In genomic region chr5:133029321-133029720, GRCh38 we compare ENCODE assay signal across 20 cellular contexts. TPM values are rescaled to one million over a fixed set of nuclear protein-coding genes. Genes with fewer than 3 reads are reported as not detected.
DNase-seq lines count a peak whose midpoint lies in the region; ATAC-seq and TF ChIP-seq lines count a peak whose summit lies in the region.
"Had no signal": no experiment of that assay in that cellular context is flagged by ENCODE, and none has a peak within 500 bp of the region (broad histone marks: within the 10 kb centered on the region; RNA-seq: fewer than 3 reads in every experiment).

No MANE protein-coding gene starts in this region.

- no peaks in the 10 kb centered on the region for H3K36me3 ChIP-seq in SK-N-SH (replicated peaks in 1 of 2; ENCODE audit: control insufficient read depth in 1 of 2, insufficient read depth in 2 of 2, low read length in 1 of 2)
- no peaks in the 10 kb centered on the region for H3K36me3 ChIP-seq in ascending aorta
- H3K36me3 ChIP-seq: HAP-1, Peyer's patch had no signal

- no peaks in the 10 kb centered on the region for H3K27me3 ChIP-seq in SK-N-SH (ENCODE audit: insufficient read depth)
- no peaks in the 10 kb centered on the region for H3K27me3 ChIP-seq in ascending aorta
- H3K27me3 ChIP-seq: Peyer's patch had no signal

- H3K9ac ChIP-seq in SK-N-SH, result no peak overlapping the region

- H3K4me1 ChIP-seq in SK-N-SH (ENCODE audit: control insufficient read depth in 1 of 2, insufficient read depth in 2 of 2, low read depth in 1 of 2, low read length in 1 of 2) (no peaks in the 10 kb centered on the region; a peak in 1 of 4 replicates), ascending aorta (peaks cover 4 to 17% of the 10 kb centered on the region in 2 donors)

- H3K27ac ChIP-seq in SK-N-SH (ENCODE audit: low read depth in 2 of 2, low read length in 1 of 2), result no peak overlapping the region
- peak overlapping the region; percentile 51 to 69 for H3K27ac ChIP-seq in ascending aorta
- H3K27ac ChIP-seq: 22Rv1, SJSA1 had no signal

- H3K36me3 Mint-ChIP-seq in naive B cell, result peaks cover 0 to 1% of the 10 kb centered on the region in 2 donors

- DNase-seq in SK-N-SH, result no peak
- DNase-seq in ascending aorta (ENCODE audit: low spot score in 2 of 2), result no peak
- no peak for DNase-seq in naive B cell
- DNase-seq in NCI-H1092 treated with DMSO at 0.1 percent for 48 hours (lab: John Stamatoyannopoulos, UW), result no peak
- no peak for DNase-seq in activated CD4-positive, CD25-positive, alpha-beta regulatory T cell (lab: John Stamatoyannopoulos, UW)
- no peak for DNase-seq in dedifferentiated amniotic fluid mesenchymal stem cell (ENCODE audit: extremely low spot score)
- DNase-seq in NCI-H1105 treated with DMSO at 0.1 percent for 48 hours (lab: John Stamatoyannopoulos, UW), result no peak
- DNase-seq: AML-193, DMS79, KG1, NCI-H1436 treated with DMSO at 0.1 percent for 48 hours, NCI-H2029, NCI-H345, NCI-H526, Peyer's patch had no signal

- POLR2A ChIA-PET in SK-N-SH (lab: Yijun Ruan, JAX), result no interaction called here

- CTCF ChIA-PET in SK-N-SH (lab: Yijun Ruan, JAX), result interaction anchor here (1.3 kb wide), 1 partner anchor 20 kb away, joined by 3 read pairs; no protein-coding TSS in a partner anchor

- ATAC-seq in SK-N-SH treated with all-trans-retinoic acid at 6 μM for 48 hours, result no peak
- ATAC-seq in naive B cell (ENCODE audit: low read depth in 2 of 2), result no peak

- intact Hi-C loops in ascending aorta (cut with DNase I), result no loop called here

- no peaks in the 10 kb centered on the region for H3K9me3 ChIP-seq in SK-N-SH
- H3K9me3 ChIP-seq in ascending aorta, result no peaks in the 10 kb centered on the region
- H3K9me3 ChIP-seq: HAP-1, Peyer's patch, SJSA1 had no signal

- H3K9me2 ChIP-seq in SK-N-SH, result no peaks in the 10 kb centered on the region

- 88% methylated on average over 1 of the region's 1 CpG for WGBS in SK-N-SH (ENCODE audit: low lambda C conversion rate)

- H3K9me3 Mint-ChIP-seq in naive B cell, result peaks cover 0 to 1% (median 0%) of the 10 kb centered on the region in 7 donors
- H3K9me3 Mint-ChIP-seq: CD14-positive monocyte had no signal

- H3K27ac Mint-ChIP-seq in naive B cell, result peak overlapping the region; percentile 39 to 87 (median 70)

- H3K4me3 ChIP-seq in SK-N-SH (ENCODE audit: low read depth in 2 of 2, low read length in 1 of 2), result no peak overlapping the region
- H3K4me3 ChIP-seq in ascending aorta, result no peak overlapping the region
- H3K4me3 ChIP-seq: HAP-1, Peyer's patch, SJSA1 had no signal

- peak overlapping the region in 3 of 8 donors; percentile 6 to 44 (median 12) for H3K4me3 Mint-ChIP-seq in naive B cell
- H3K4me3 Mint-ChIP-seq: CD14-positive monocyte had no signal

- H3K79me2 ChIP-seq in SK-N-SH (ENCODE audit: insufficient read depth), result peaks cover 15% of the 10 kb centered on the region

- H3K4me2 ChIP-seq in SK-N-SH, result no peak overlapping the region

- H2AFZ ChIP-seq in SK-N-SH (ENCODE audit: low read depth), result peak overlapping the region; percentile 53; the same call in 1 of the 2 replicates

- TF ChIP-seq EP300 in SK-N-SH (IDR thresholded peaks at IDR 0.05; ENCODE audit: borderline replicate concordance in 1 of 2, low read depth in 1 of 2, low read length in 1 of 2), result no peak

- TF ChIP-seq RAD21 in SK-N-SH (IDR thresholded peaks at IDR 0.05; ENCODE audit: low read length), result no peak

- TF ChIP-seq CTCF in SK-N-SH (IDR thresholded peaks at IDR 0.05) (no peak), ascending aorta (IDR thresholded peaks at IDR 0.05) (no peak)

- H3K4me1 Mint-ChIP-seq in naive B cell, result peaks cover 37 to 71% (median 46%) of the 10 kb centered on the region in 3 donors

- H4K20me1 ChIP-seq in SK-N-SH (ENCODE audit: insufficient read depth), result no peaks in the 10 kb centered on the region

- no peaks in the 10 kb centered on the region for H3K27me3 Mint-ChIP-seq in naive B cell

- peaks cover 15% of the 10 kb centered on the region for H3F3A ChIP-seq in SK-N-SH (replicated peaks; ENCODE audit: insufficient read depth)

TF ChIP-seq in SK-N-SH, 30 proteins besides CTCF, POLR2A, EP300 and RAD21 (continues in another document):
- TF ChIP-seq REST (IDR thresholded peaks at IDR 0.05; ENCODE audit: low read depth, low read length) (no peak), USF1 (IDR thresholded peaks at IDR 0.05; ENCODE audit: borderline replicate concordance, low read depth) (no peak), TAF1 (IDR thresholded peaks at IDR 0.05; ENCODE audit: borderline replicate concordance, low read depth, low read length) (no peak), GABPA (IDR thresholded peaks at IDR 0.05; ENCODE audit: low read depth) (no peak)

TF ChIP-seq in SK-N-SH treated with all-trans-retinoic acid at 6 μM for 48 hours, 23 proteins besides CTCF, POLR2A, EP300 and RAD21:
- no peak for TF ChIP-seq SNAI2 (CRISPR knock-in tag; IDR thresholded peaks at IDR 0.05)
- TF ChIP-seq ZFP30 (CRISPR knock-in tag; IDR thresholded peaks at IDR 0.05), result no peak
- TF ChIP-seq ZNF8 (CRISPR knock-in tag; IDR thresholded peaks at IDR 0.05), result no peak

RNA-seq across cellular contexts. Expression of gene ZCCHC10, which starts 3.0 kb away (rescaled TPM):
- 26.3 and 28.4 TPM in 2 replicates for polyA plus RNA-seq in SK-N-SH (2012; rRNA removed)
- polyA plus RNA-seq in SK-N-SH (2012; cell fraction: cytosol; rRNA removed), result 25.5 and 32.7 TPM in 2 replicates
- 10.6 and 12.8 TPM in 2 replicates for polyA plus RNA-seq in SK-N-SH (2012; cell fraction: nucleus; rRNA removed)
- total RNA-seq in ascending aorta, result 1.9 TPM
- polyA plus RNA-seq in naive B cell (ENCODE audit: low read depth in 6 of 6), result 100 to 1,000 TPM in 5 of 6 donors, 10 to 100 TPM in 1; 87.0 to 209 (median 123) TPM

RNA-seq across cellular contexts. Expression of gene HSPA4, which starts 22.5 kb away (rescaled TPM):
- 18.8 and 20.2 TPM in 2 replicates for polyA plus RNA-seq in SK-N-SH (2012; rRNA removed)
- 29.1 and 50.4 TPM in 2 replicates for polyA plus RNA-seq in SK-N-SH (2012; cell fraction: cytosol; rRNA removed)
- polyA plus RNA-seq in SK-N-SH (2012; cell fraction: nucleus; rRNA removed), result 14.9 and 29.0 TPM in 2 replicates
- 16.2 TPM for total RNA-seq in ascending aorta
- polyA plus RNA-seq in naive B cell (ENCODE audit: low read depth in 6 of 6), result 100 to 1,000 TPM in 2 of 6 donors, 10 to 100 TPM in 4; 92.4 to 113 (median 96.2) TPM

Comparison
In these comparisons a context has a peak if more than half of its experiments do, and no peak if none do; other contexts are left out.
1. H3K27ac ChIP-seq: peak in ascending aorta (2 of 2); none in SK-N-SH (0 of 2).